In the genomic region with DNA sequence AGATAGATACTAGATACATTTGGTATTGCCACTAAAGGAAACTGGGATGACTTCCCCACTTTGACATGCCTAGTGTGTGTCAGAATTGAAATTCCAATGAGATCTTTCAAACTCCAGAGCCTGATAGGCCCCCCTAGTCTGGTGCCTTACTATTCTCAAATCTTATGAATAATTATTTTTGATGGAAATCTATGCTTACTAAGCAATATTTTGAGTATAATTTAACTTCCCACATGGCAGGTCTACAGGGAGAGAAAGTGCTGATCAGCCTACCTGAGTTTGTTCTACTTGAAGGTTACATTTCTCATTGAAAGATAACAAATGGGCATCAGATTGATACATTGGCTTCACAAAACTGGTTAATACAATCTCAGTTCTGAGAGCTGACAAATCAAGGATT, we compare ENCODE assay signal across 34 cellular contexts.
"Had no signal": no experiment of that assay in that cellular context is flagged by ENCODE, and none has a peak within 500 bp of the region (broad histone marks: within the 10 kb centered on the region; RNA-seq: fewer than 3 reads in every experiment).

No MANE protein-coding gene starts in this region.

- H3K4me3 ChIP-seq: MG63 had no signal

- H3K27me3 ChIP-seq: MG63 had no signal

- DNase-seq: Karpas-422, Kasumi-1, MG63, MM.1S, MV-4-11, NCI-H1048, NCI-H1092, NCI-H1092 treated with DMSO at 0.1 percent for 48 hours, NCI-H1105, NCI-H1105 treated with DMSO at 0.1 percent for 48 hours, NCI-H1417, NCI-H1417 treated with DMSO at 0.1 percent for 48 hours, NCI-H1436, NCI-H1436 treated with DMSO at 0.1 percent for 48 hours, NCI-H146, NCI-H1694, NCI-H1694 treated with DMSO at 0.1 percent for 48 hours, NCI-H187, NCI-H187 treated with DMSO at 0.1 percent for 48 hours, NCI-H1930, NCI-H2029, NCI-H2029 treated with DMSO at 0.1 percent for 48 hours, NCI-H2081, NCI-H2081 treated with DMSO at 0.1 percent for 48 hours, NCI-H2107, NCI-H2171, NCI-H2171 treated with DMSO at 0.1 percent for 48 hours, NCI-H2227 treated with DMSO at 0.1 percent for 48 hours, NCI-H226, NCI-H345, NCI-H446, NCI-H446 treated with DMSO at 0.1 percent for 48 hours, NCI-H510A, NCI-H510A treated with DMSO at 0.1 percent for 48 hours had no signal

- H3K36me3 ChIP-seq: MG63 had no signal

- H3K9me3 ChIP-seq: MG63 had no signal
